Comparison of ENCODE assay signal across 1 cellular context in genomic region chr9:112174965-112175795, GRCh38.
TF ChIP-seq lines count a peak whose summit lies in the region.

Gene SUSD1 (minus strand): TSS chr9:112175297. CDS start chr9:112175235, 62 bp downstream.

TF ChIP-seq in HepG2, 621 proteins besides CTCF, POLR2A, EP300 and RAD21 (continued from another document and continues in another):
- no peak for TF ChIP-seq GLMP (CRISPR knock-in tag; IDR thresholded peaks at IDR 0.05; ENCODE audit: borderline replicate concordance)
- TF ChIP-seq CHD2 (IDR thresholded peaks at IDR 0.05; ENCODE audit: low read depth, low read length) = no peak
- 0 out of 2 replicates have a peak, but pooled peaks have one; percentile 67 for TF ChIP-seq ZNF501 (CRISPR knock-in tag; IDR thresholded peaks at IDR 0.05)
- TF ChIP-seq TFE3 (CRISPR knock-in tag; IDR thresholded peaks at IDR 0.05) = no peak
- no peak for TF ChIP-seq MTA1 (CRISPR knock-in tag; IDR thresholded peaks at IDR 0.05; ENCODE audit: borderline replicate concordance)
- no peak for TF ChIP-seq TOPORS (CRISPR knock-in tag; IDR thresholded peaks at IDR 0.05)
- TF ChIP-seq TFDP1 (CRISPR knock-in tag; IDR thresholded peaks at IDR 0.05; ENCODE audit: borderline replicate concordance) = no peak
- TF ChIP-seq THAP9 (CRISPR knock-in tag; IDR thresholded peaks at IDR 0.05; ENCODE audit: borderline replicate concordance) = no peak
- TF ChIP-seq ZFX (CRISPR knock-in tag; IDR thresholded peaks at IDR 0.05; ENCODE audit: low read depth) = peak; percentile 81
- peak; percentile 26 for TF ChIP-seq SAP130 (CRISPR knock-in tag; IDR thresholded peaks at IDR 0.05; ENCODE audit: low read depth)
- TF ChIP-seq SMARCC2 (IDR thresholded peaks at IDR 0.05) = no peak
- TF ChIP-seq TFDP2 (CRISPR knock-in tag; IDR thresholded peaks at IDR 0.05) = 0 out of 2 replicates have a peak, but pooled peaks have one; percentile 25
- no peak for TF ChIP-seq RNF219 (CRISPR knock-in tag; IDR thresholded peaks at IDR 0.05)
- peak; percentile 65; the same call in 1 of the 2 replicates for TF ChIP-seq ZNF572 (CRISPR knock-in tag; IDR thresholded peaks at IDR 0.05)
- TF ChIP-seq GLI4 (CRISPR knock-in tag; IDR thresholded peaks at IDR 0.05; ENCODE audit: borderline replicate concordance) = 0 out of 2 replicates have a peak, but pooled peaks have one; percentile 2
- TF ChIP-seq ZNF614 (CRISPR knock-in tag; IDR thresholded peaks at IDR 0.05; ENCODE audit: borderline replicate concordance) = no peak
- TF ChIP-seq MXI1 (IDR thresholded peaks at IDR 0.05; ENCODE audit: borderline replicate concordance, low read depth, low read length) = peak; percentile 23; the same call in 1 of the 3 replicates
- TF ChIP-seq ATF1 (CRISPR knock-in tag; IDR thresholded peaks at IDR 0.05) = no peak
- no peak for TF ChIP-seq PAXIP1 (CRISPR knock-in tag; conservative IDR thresholded peaks at IDR 0.05)
- TF ChIP-seq MAZ (IDR thresholded peaks at IDR 0.05; ENCODE audit: borderline replicate concordance, low read depth, low read length) = no peak
- peak; percentile 30; the same call in 1 of the 2 replicates for TF ChIP-seq MAZ (CRISPR knock-in tag; IDR thresholded peaks at IDR 0.05; ENCODE audit: low read depth)
- no peak for TF ChIP-seq POGZ (CRISPR knock-in tag; IDR thresholded peaks at IDR 0.05)
- no peak for TF ChIP-seq ZNF224 (CRISPR knock-in tag; IDR thresholded peaks at IDR 0.05)
- no peak for TF ChIP-seq CEBPG (CRISPR knock-in tag; IDR thresholded peaks at IDR 0.05)
- no peak for TF ChIP-seq NR2F2 (IDR thresholded peaks at IDR 0.05; ENCODE audit: borderline replicate concordance, low read depth)
- peak; percentile 14; the same call in 1 of the 2 replicates for TF ChIP-seq STAG1 (CRISPR knock-in tag; IDR thresholded peaks at IDR 0.05)
- TF ChIP-seq SNRNP70 (IDR thresholded peaks at IDR 0.05; ENCODE audit: low read depth, low read length) = no peak
- no peak for TF ChIP-seq SETDB1 (CRISPR knock-in tag; IDR thresholded peaks at IDR 0.05; ENCODE audit: borderline replicate concordance)
- TF ChIP-seq HOXA9 (CRISPR knock-in tag; IDR thresholded peaks at IDR 0.05; ENCODE audit: borderline replicate concordance) = 0 out of 2 replicates have a peak, but pooled peaks have one; percentile 53
- TF ChIP-seq MED1 (CRISPR knock-in tag; IDR thresholded peaks at IDR 0.05) = peak; percentile 43; the same call in 1 of the 2 replicates
- TF ChIP-seq TFAP4 (IDR thresholded peaks at IDR 0.05; ENCODE audit: borderline replicate concordance, low read depth) = no peak; the same call in 1 of the 2 replicates
- TF ChIP-seq ZNF24 (IDR thresholded peaks at IDR 0.05) = no peak
- TF ChIP-seq ISX (CRISPR knock-in tag; conservative IDR thresholded peaks at IDR 0.05) = no peak
- no peak for TF ChIP-seq ETV6 (CRISPR knock-in tag; conservative IDR thresholded peaks at IDR 0.05)
- no peak for TF ChIP-seq ZNF770 (CRISPR knock-in tag; IDR thresholded peaks at IDR 0.05)
- no peak for TF ChIP-seq DMAP1 (CRISPR knock-in tag; IDR thresholded peaks at IDR 0.05)
- 0 out of 2 replicates have a peak, but pooled peaks have one; percentile 7 for TF ChIP-seq ZNF276 (CRISPR knock-in tag; IDR thresholded peaks at IDR 0.05; ENCODE audit: low read depth)
- no peak for TF ChIP-seq HOMEZ (CRISPR knock-in tag; IDR thresholded peaks at IDR 0.05; ENCODE audit: low read depth)
- TF ChIP-seq HES4 (CRISPR knock-in tag; IDR thresholded peaks at IDR 0.05; ENCODE audit: borderline replicate concordance) = peak; percentile 77; the same call in 1 of the 2 replicates
